Comparison of ENCODE assay signal across 9 cellular contexts in the genomic region with DNA sequence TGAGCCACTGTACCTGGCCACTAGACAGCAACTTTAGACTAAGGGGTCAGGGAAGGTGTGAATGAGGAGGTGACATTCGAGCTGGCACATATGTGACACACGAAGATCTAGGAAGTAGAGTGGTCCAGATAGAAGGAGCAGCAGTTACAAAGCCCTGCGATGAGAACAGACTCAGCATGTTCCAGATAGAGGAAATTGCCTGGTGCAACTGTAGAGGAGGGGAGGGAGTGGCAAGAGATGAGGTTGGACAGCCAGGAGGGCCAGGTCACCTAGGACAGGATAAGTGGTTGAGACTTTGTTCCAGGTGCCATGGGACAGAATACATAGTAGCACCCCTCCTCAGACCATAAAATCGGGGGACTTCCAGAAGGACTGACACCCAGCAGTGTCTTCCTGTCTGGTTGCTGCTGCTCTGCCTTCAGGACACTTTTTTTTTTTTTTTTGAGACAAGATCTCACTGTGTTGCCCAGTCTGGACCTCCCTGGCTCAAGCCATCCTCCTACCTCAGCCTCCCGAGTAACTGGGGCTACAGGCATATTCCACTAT. TPM values are rescaled to one million over a fixed set of nuclear protein-coding genes. Genes with fewer than 3 reads are reported as not detected.
DNase-seq lines count a peak whose midpoint lies in the region; ATAC-seq and TF ChIP-seq lines count a peak whose summit lies in the region.
"Had no signal": no experiment of that assay in that cellular context is flagged by ENCODE, and none has a peak within 500 bp of the region (broad histone marks: within the 10 kb centered on the region; RNA-seq: fewer than 3 reads in every experiment).

No MANE protein-coding gene starts in this region.

- H3K9me3 Mint-ChIP-seq in activated CD4-positive, alpha-beta T cell treated with anti-CD3 and anti-CD28 coated beads, Interleukin-2, amount 10 ng/mL, durations not matched to agents 24 days and 14 days: no peaks in the 10 kb centered on the region
- H3K9me3 Mint-ChIP-seq in memory B cell: no peaks in the 10 kb centered on the region
- H3K9me3 Mint-ChIP-seq: activated T-cell treated with anti-CD3 and anti-CD28 coated beads, Interleukin-2, amount 50 U/mL, for 4 hours had no signal

- peaks cover 14% of the 10 kb centered on the region for H3K36me3 Mint-ChIP-seq in activated CD4-positive, alpha-beta T cell treated with anti-CD3 and anti-CD28 coated beads, Interleukin-2, amount 10 ng/mL, durations not matched to agents 24 days and 14 days (ENCODE audit: low read depth)
- no peaks in the 10 kb centered on the region for H3K36me3 Mint-ChIP-seq in memory B cell

- peak overlapping the region; percentile 57 for H3K27ac Mint-ChIP-seq in activated CD4-positive, alpha-beta T cell treated with anti-CD3 and anti-CD28 coated beads, Interleukin-2, amount 10 ng/mL, durations not matched to agents 24 days and 14 days
- H3K27ac Mint-ChIP-seq in memory B cell: peak overlapping the region; percentile 17

- H3K9me3 ChIP-seq in tibial nerve: no peaks in the 10 kb centered on the region

- no peaks in the 10 kb centered on the region for H3K27me3 ChIP-seq in tibial nerve

- no peak for TF ChIP-seq EP300 in tibial nerve (IDR thresholded peaks at IDR 0.05)

- H3K4me1 ChIP-seq in tibial nerve: peaks cover 0 to 71% (median 29%) of the 10 kb centered on the region in 4 donors

- TF ChIP-seq POLR2A in tibial nerve (IDR thresholded peaks at IDR 0.05): no peak

- no peak overlapping the region for H3K4me3 Mint-ChIP-seq in activated CD4-positive, alpha-beta T cell treated with anti-CD3 and anti-CD28 coated beads, Interleukin-2, amount 10 ng/mL, durations not matched to agents 24 days and 14 days
- no peak overlapping the region for H3K4me3 Mint-ChIP-seq in memory B cell
- H3K4me3 Mint-ChIP-seq: activated T-cell treated with anti-CD3 and anti-CD28 coated beads, Interleukin-2, amount 50 U/mL, for 4 hours had no signal

- no peaks in the 10 kb centered on the region for H3K27me3 Mint-ChIP-seq in activated CD4-positive, alpha-beta T cell treated with anti-CD3 and anti-CD28 coated beads, Interleukin-2, amount 10 ng/mL, durations not matched to agents 24 days and 14 days
- H3K27me3 Mint-ChIP-seq in memory B cell: no peaks in the 10 kb centered on the region

- intact Hi-C loops in activated CD4-positive, alpha-beta T cell treated with anti-CD3 and anti-CD28 coated beads, Interleukin-2, amount 10 ng/mL, durations not matched to agents 24 days and 14 days (cut with micrococcal nuclease): no loop called here

- peaks cover 27% of the 10 kb centered on the region for H3K4me1 Mint-ChIP-seq in activated CD4-positive, alpha-beta T cell treated with anti-CD3 and anti-CD28 coated beads, Interleukin-2, amount 10 ng/mL, durations not matched to agents 24 days and 14 days
- peaks cover 24% of the 10 kb centered on the region for H3K4me1 Mint-ChIP-seq in memory B cell

- DNase-seq in activated CD4-positive, alpha-beta T cell treated with anti-CD3 and anti-CD28 coated beads, Interleukin-2, amount 10 ng/mL, durations not matched to agents 24 days and 14 days: no peak
- no peak for DNase-seq in activated CD4-positive, alpha-beta T cell treated with anti-CD3 and anti-CD28 coated beads, Interleukin-2, amount 50 U/mL, for 48 hours
- DNase-seq in caudate nucleus (lab: John Stamatoyannopoulos, UW) (no peak), memory B cell (ENCODE audit: low spot score in 2 of 2) (no peak), tibial nerve (ENCODE audit: low spot score in 2 of 2) (no peak), HuH-7 (ENCODE audit: low spot score) (no peak), SW480 (ENCODE audit: low spot score) (no peak), SHP77 (lab: John Stamatoyannopoulos, UW) (no peak)

- peak overlapping the region; percentile 6 for H3K27ac ChIP-seq in caudate nucleus (ENCODE audit: low read depth, low read length)
- H3K27ac ChIP-seq in tibial nerve: peak overlapping the region; percentile 3 to 85 (median 76)

- no peak for ATAC-seq in memory B cell (ENCODE audit: low read depth)

- no peak overlapping the region for H3K4me3 ChIP-seq in tibial nerve

- no peaks in the 10 kb centered on the region for H3K36me3 ChIP-seq in tibial nerve

- no peak for TF ChIP-seq CTCF in tibial nerve (IDR thresholded peaks at IDR 0.05)

- 78 to 87% methylated on average over 5 of the region's 5 CpGs for WGBS in tibial nerve, 2 donors

RNA-seq across cellular contexts. Expression of gene CENPT, which starts 11.0 kb away (rescaled TPM):
- total RNA-seq in activated CD4-positive, alpha-beta T cell treated with anti-CD3 and anti-CD28 coated beads, Interleukin-2, amount 10 ng/mL, durations not matched to agents 24 days and 14 days: 37.0 and 44.5 TPM in 2 replicates
- 100 to 1,000 TPM in 1 of 4 donors, 10 to 100 TPM in 3; 51.3 to 101 (median 59.2) TPM for total RNA-seq in tibial nerve

RNA-seq across cellular contexts. Expression of gene NUTF2, which starts 11.8 kb away (rescaled TPM):
- 184 and 188 TPM in 2 replicates for total RNA-seq in activated CD4-positive, alpha-beta T cell treated with anti-CD3 and anti-CD28 coated beads, Interleukin-2, amount 10 ng/mL, durations not matched to agents 24 days and 14 days
- 100 to 1,000 TPM in 2 of 4 donors, 10 to 100 TPM in 2; 54.4 to 137 (median 105) TPM for total RNA-seq in tibial nerve

RNA-seq across cellular contexts. Expression of gene EDC4, which starts 14.3 kb away (rescaled TPM):
- 112 and 122 TPM in 2 replicates for total RNA-seq in activated CD4-positive, alpha-beta T cell treated with anti-CD3 and anti-CD28 coated beads, Interleukin-2, amount 10 ng/mL, durations not matched to agents 24 days and 14 days
- 10 to 100 TPM; 36.7 to 62.4 (median 55.6) TPM for total RNA-seq in tibial nerve

RNA-seq across cellular contexts. Expression of gene THAP11, which starts 16.4 kb away (rescaled TPM):
- 46.4 and 48.7 TPM in 2 replicates for total RNA-seq in activated CD4-positive, alpha-beta T cell treated with anti-CD3 and anti-CD28 coated beads, Interleukin-2, amount 10 ng/mL, durations not matched to agents 24 days and 14 days
- total RNA-seq in tibial nerve: 10 to 100 TPM; 47.1 to 74.3 (median 60.9) TPM

RNA-seq across cellular contexts. Expression of gene NRN1L, which starts 26.2 kb away (rescaled TPM):
- total RNA-seq in activated CD4-positive, alpha-beta T cell treated with anti-CD3 and anti-CD28 coated beads, Interleukin-2, amount 10 ng/mL, durations not matched to agents 24 days and 14 days: 0.63 TPM in 1 of 2 replicates, not detected in the other
- 10 to 100 TPM in 1 of 4 donors, 1 to 10 TPM in 3; 2.0 to 15.1 (median 3.9) TPM for total RNA-seq in tibial nerve
- total RNA-seq: activated T-cell treated with anti-CD3 and anti-CD28 coated beads, Interleukin-2, amount 50 U/mL, for 4 hours had no signal
